In genomic region chr15:80072285-80072684, GRCh38 we compare ENCODE assay signal across 8 cellular contexts. TPM values are rescaled to one million over a fixed set of nuclear protein-coding genes. Genes with fewer than 3 reads are reported as not detected.
DNase-seq lines count a peak whose midpoint lies in the region; ATAC-seq and TF ChIP-seq lines count a peak whose summit lies in the region.

No MANE protein-coding gene starts in this region.

- TF ChIP-seq CTCF in WI38 (IDR thresholded peaks at IDR 0.05; ENCODE audit: low read depth, low read length) (no peak), foreskin fibroblast (IDR thresholded peaks at IDR 0.05; ENCODE audit: low read depth, low read length) (no peak), neural crest cell (conservative IDR thresholded peaks at IDR 0.05) (no peak)

- H3K4me3 Mint-ChIP-seq in CD4-positive, CD25-positive, alpha-beta regulatory T cell: peak overlapping the region; percentile 38 to 86 (median 84)
- peak overlapping the region; percentile 94 for H3K4me3 Mint-ChIP-seq in neural crest cell

- peak overlapping the region; percentile 79 for H3K4me3 ChIP-seq in CD4-positive, CD25-positive, alpha-beta regulatory T cell (ENCODE audit: low read depth, low read length)
- H3K4me3 ChIP-seq in WI38 (ENCODE audit: low read depth, low read length) (peak overlapping the region; percentile 69), foreskin fibroblast (ENCODE audit: low read depth in 1 of 2, low read length in 2 of 2) (peak overlapping the region; percentile 58 to 63)

- ATAC-seq in CD4-positive, CD25-positive, alpha-beta regulatory T cell (ENCODE audit: low read depth in 2 of 2): peak; percentile 79 to 94
- peak; percentile 74 for ATAC-seq in GM19023 (IDR thresholded peaks at IDR 0.05; ENCODE audit: unreplicated experiment)
- ATAC-seq in HG03342 (IDR thresholded peaks at IDR 0.05; ENCODE audit: unreplicated experiment): peak; percentile 74

- H3K27me3 Mint-ChIP-seq in CD4-positive, CD25-positive, alpha-beta regulatory T cell: no peaks in the 10 kb centered on the region
- no peaks in the 10 kb centered on the region for H3K27me3 Mint-ChIP-seq in neural crest cell (ENCODE audit: low read depth)

- no peaks in the 10 kb centered on the region for H3K27me3 ChIP-seq in CD4-positive, CD25-positive, alpha-beta regulatory T cell (ENCODE audit: control insufficient read depth, insufficient read depth, low read length)

- H3K9me3 Mint-ChIP-seq in CD4-positive, CD25-positive, alpha-beta regulatory T cell: no peaks in the 10 kb centered on the region
- no peaks in the 10 kb centered on the region for H3K9me3 Mint-ChIP-seq in neural crest cell

- H3K27ac ChIP-seq in CD4-positive, CD25-positive, alpha-beta regulatory T cell (ENCODE audit: insufficient read depth, low read length, poor library complexity, severe bottlenecking): peak overlapping the region; percentile 39

- peaks cover 8% of the 10 kb centered on the region for H3K36me3 Mint-ChIP-seq in CD4-positive, CD25-positive, alpha-beta regulatory T cell
- no peaks in the 10 kb centered on the region for H3K36me3 Mint-ChIP-seq in neural crest cell (ENCODE audit: low read depth)

- peak in 2 of 3 donors; percentile 49 to 84 for DNase-seq in CD4-positive, CD25-positive, alpha-beta regulatory T cell
- peak; percentile 82 for DNase-seq in NCI-H2196 treated with DMSO at 0.1 percent for 48 hours (lab: John Stamatoyannopoulos, UW; ENCODE audit: unreplicated experiment)
- DNase-seq in foreskin fibroblast: peak; percentile 75 to 85
- no peak for DNase-seq in neural crest cell (ENCODE audit: low read depth, low spot score)
- DNase-seq in cortex of kidney (lab: John Stamatoyannopoulos, UW): no peak

- H3K4me1 ChIP-seq in CD4-positive, CD25-positive, alpha-beta regulatory T cell (ENCODE audit: control insufficient read depth, insufficient read depth, low read length, poor library complexity, severe bottlenecking): peaks cover 30% of the 10 kb centered on the region

- H3K36me3 ChIP-seq in CD4-positive, CD25-positive, alpha-beta regulatory T cell (ENCODE audit: control insufficient read depth, insufficient read depth, low read length): no peaks in the 10 kb centered on the region

- H3K4me1 Mint-ChIP-seq in CD4-positive, CD25-positive, alpha-beta regulatory T cell: peaks cover 49 to 82% (median 66%) of the 10 kb centered on the region in 4 donors
- H3K4me1 Mint-ChIP-seq in neural crest cell: peaks cover 68% of the 10 kb centered on the region

- peak overlapping the region in 2 of 3 donors; percentile 40 to 45 for H3K27ac Mint-ChIP-seq in CD4-positive, CD25-positive, alpha-beta regulatory T cell
- H3K27ac Mint-ChIP-seq in neural crest cell (ENCODE audit: unreplicated experiment): no peak overlapping the region

- H3K9me3 ChIP-seq in CD4-positive, CD25-positive, alpha-beta regulatory T cell (ENCODE audit: control insufficient read depth in 2 of 2, low read length in 2 of 2): no peaks in the 10 kb centered on the region

RNA-seq across cellular contexts. Expression of gene ZFAND6, which starts 12.8 kb away (rescaled TPM):
- 94.7 TPM for total RNA-seq in CD4-positive, CD25-positive, alpha-beta regulatory T cell
- polyA plus RNA-seq in CD4-positive, CD25-positive, alpha-beta regulatory T cell: 100 to 1,000 TPM; 107 to 124 (median 117) TPM
- 50.6 and 51.9 TPM in 2 replicates for total RNA-seq in neural crest cell

Comparison
In these comparisons a context has a peak if more than half of its experiments do, and no peak if none do; other contexts are left out.
1. DNase-seq: peak in CD4-positive, CD25-positive, alpha-beta regulatory T cell (2 of 3), NCI-H2196 treated with DMSO at 0.1 percent for 48 hours (single experiment) and foreskin fibroblast (2 of 2); none in neural crest cell (single experiment) and cortex of kidney (single experiment).
2. Peak in every context shown above with its lines, with median percentiles within 50 percentile points of each other: ATAC-seq and H3K4me3 ChIP-seq.